20 cellular contexts compared by ENCODE assay signal in the genomic region with DNA sequence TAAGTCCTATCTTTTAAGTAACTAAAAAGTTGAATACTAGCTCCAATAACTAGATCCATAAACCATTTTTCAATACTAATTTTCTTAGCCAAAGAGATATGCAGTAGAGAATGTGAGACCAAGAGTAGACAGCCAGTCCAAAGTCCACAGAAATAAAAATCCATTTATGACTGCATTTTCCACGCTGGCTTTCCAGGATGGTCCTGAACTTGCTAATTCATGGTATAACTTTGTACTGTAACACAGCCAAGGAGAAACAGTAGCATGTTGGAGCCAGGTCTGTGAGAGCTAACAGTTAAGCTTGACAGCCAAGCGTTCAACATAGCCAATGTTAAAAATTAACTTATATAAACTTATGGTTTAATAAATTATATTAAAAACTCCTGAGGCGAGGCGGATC.
"Had no signal": no experiment of that assay in that cellular context is flagged by ENCODE, and none has a peak within 500 bp of the region (broad histone marks: within the 10 kb centered on the region; RNA-seq: fewer than 3 reads in every experiment).

No MANE protein-coding gene starts in this region.

- H3K9me3 ChIP-seq: esophagus muscularis mucosa, gastroesophageal sphincter, heart left ventricle, left lung, lower lobe of right lung had no signal

- H3K27me3 ChIP-seq: dorsolateral prefrontal cortex, esophagus muscularis mucosa, foreskin keratinocyte, gastroesophageal sphincter, heart left ventricle, hepatocyte, left lung had no signal

- H3K4me3 ChIP-seq: coronary artery, dorsolateral prefrontal cortex, esophagus muscularis mucosa, gastroesophageal sphincter, heart left ventricle, hepatocyte, left lung, lower lobe of right lung had no signal

- H2AFZ ChIP-seq: hepatocyte had no signal

- H3K4me2 ChIP-seq: hepatocyte had no signal

- H3K79me2 ChIP-seq: hepatocyte had no signal

- H3K4me1 ChIP-seq: foreskin keratinocyte, left lung, lower lobe of right lung had no signal

- DNase-seq: dermis blood vessel endothelial cell; dorsolateral prefrontal cortex; effector CD4-positive, alpha-beta T cell; effector memory CD4-positive, alpha-beta T cell; foreskin keratinocyte; heart left ventricle; hypothalamus; immature natural killer cell; islet precursor cell; kidney; kidney glomerular epithelial cell; left lung; left ventricle myocardium superior; lower lobe of right lung; mesenchymal stem cell; naive B cell had no signal

- ATAC-seq: foreskin keratinocyte, gastroesophageal sphincter, heart left ventricle, left lung, left ventricle myocardium superior, lower lobe of right lung had no signal

- H3K36me3 ChIP-seq: esophagus muscularis mucosa, gastroesophageal sphincter, heart left ventricle, left lung, lower lobe of right lung had no signal

- H3K27ac ChIP-seq: coronary artery, dorsolateral prefrontal cortex, esophagus muscularis mucosa, foreskin keratinocyte, gastroesophageal sphincter, heart left ventricle, hepatocyte, left lung, lower lobe of right lung had no signal
